ENCODE assay signal across 1 cellular context in the genomic region with DNA sequence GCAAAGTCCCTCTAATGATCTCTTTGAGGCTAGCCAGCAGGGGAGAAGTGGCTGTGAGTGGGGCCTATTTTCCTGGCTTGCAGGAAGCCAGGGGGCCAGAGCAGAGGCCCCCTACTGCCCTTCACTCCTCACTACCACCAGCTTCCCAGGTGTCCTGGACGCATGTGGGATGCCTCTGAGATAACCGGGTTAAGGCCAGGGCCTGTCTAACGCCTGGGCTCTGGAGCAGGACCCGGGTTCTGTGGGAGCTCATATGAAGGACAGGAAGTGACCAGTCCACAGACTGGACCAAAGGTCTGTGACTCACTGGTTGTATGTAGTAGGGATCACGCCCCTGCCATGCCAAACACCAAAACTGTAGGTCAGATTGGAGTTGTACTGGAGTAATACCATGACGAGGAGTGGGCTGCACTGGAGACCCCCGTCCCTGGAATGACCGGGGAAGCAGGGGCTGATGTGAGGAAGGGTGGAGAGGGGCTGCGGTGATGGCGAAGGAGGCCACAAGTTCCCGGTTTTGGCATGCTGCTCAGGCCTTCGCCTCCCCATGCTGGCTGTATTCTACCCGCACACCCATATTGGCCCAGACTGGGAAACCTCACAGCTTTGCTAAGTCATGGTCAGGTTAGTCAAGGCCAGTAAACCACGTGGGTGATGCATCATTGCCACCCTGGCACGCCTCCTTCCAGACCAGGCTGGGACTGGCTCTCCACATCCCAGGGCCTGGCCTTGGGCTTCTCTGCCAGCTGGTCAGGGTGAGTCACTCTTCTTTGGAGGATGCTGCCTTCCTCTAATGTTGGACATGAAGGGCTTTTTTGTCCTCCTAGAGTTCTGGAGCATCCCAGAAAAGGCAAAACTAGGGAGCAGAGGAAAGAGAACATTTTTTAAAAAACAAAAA.
A peak's percentile ranks its signal among the peaks of the same experiment; 100 is the strongest.
TF ChIP-seq lines count a peak whose summit lies in the region.

No MANE protein-coding gene starts in this region.

TF ChIP-seq in SK-N-SH, 30 proteins besides CTCF, POLR2A, EP300 and RAD21 (continued from another document):
- TF ChIP-seq, protein P1, sequence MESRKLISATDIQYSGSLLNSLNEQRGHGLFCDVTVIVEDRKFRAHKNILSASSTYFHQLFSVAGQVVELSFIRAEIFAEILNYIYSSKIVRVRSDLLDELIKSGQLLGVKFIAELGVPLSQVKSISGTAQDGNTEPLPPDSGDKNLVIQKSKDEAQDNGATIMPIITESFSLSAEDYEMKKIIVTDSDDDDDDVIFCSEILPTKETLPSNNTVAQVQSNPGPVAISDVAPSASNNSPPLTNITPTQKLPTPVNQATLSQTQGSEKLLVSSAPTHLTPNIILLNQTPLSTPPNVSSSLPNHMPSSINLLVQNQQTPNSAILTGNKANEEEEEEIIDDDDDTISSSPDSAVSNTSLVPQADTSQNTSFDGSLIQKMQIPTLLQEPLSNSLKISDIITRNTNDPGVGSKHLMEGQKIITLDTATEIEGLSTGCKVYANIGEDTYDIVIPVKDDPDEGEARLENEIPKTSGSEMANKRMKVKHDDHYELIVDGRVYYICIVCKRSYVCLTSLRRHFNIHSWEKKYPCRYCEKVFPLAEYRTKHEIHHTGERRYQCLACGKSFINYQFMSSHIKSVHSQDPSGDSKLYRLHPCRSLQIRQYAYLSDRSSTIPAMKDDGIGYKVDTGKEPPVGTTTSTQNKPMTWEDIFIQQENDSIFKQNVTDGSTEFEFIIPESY (IDR thresholded peaks at IDR 0.05; ENCODE audit: borderline replicate concordance, low read depth) = no peak
- TF ChIP-seq JUND (IDR thresholded peaks at IDR 0.05) (peak; percentile 83), RCOR1 (IDR thresholded peaks at IDR 0.05; ENCODE audit: low read length) (no peak), NFIC (IDR thresholded peaks at IDR 0.05; ENCODE audit: borderline replicate concordance) (peak; percentile 49; the same call in 1 of the 2 replicates), TCF12 (IDR thresholded peaks at IDR 0.05) (peak; percentile 74), FOSL2 (IDR thresholded peaks at IDR 0.05; ENCODE audit: borderline replicate concordance, low read depth) (peak; percentile 84), POLR2AphosphoS5 (IDR thresholded peaks at IDR 0.05; ENCODE audit: low read depth, low read length) (no peak), GABPA (IDR thresholded peaks at IDR 0.05; ENCODE audit: low read depth) (no peak)
- TF ChIP-seq, protein P2, sequence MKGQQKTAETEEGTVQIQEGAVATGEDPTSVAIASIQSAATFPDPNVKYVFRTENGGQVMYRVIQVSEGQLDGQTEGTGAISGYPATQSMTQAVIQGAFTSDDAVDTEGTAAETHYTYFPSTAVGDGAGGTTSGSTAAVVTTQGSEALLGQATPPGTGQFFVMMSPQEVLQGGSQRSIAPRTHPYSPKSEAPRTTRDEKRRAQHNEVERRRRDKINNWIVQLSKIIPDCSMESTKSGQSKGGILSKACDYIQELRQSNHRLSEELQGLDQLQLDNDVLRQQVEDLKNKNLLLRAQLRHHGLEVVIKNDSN (IDR thresholded peaks at IDR 0.05; ENCODE audit: borderline replicate concordance, low read depth) = peak; percentile 90
- TF ChIP-seq, protein P3, sequence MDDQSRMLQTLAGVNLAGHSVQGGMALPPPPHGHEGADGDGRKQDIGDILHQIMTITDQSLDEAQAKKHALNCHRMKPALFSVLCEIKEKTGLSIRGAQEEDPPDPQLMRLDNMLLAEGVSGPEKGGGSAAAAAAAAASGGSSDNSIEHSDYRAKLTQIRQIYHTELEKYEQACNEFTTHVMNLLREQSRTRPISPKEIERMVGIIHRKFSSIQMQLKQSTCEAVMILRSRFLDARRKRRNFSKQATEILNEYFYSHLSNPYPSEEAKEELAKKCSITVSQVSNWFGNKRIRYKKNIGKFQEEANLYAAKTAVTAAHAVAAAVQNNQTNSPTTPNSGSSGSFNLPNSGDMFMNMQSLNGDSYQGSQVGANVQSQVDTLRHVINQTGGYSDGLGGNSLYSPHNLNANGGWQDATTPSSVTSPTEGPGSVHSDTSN (IDR thresholded peaks at IDR 0.05) = peak; percentile 57; the same call in 1 of the 2 replicates
- TF ChIP-seq, protein P4, sequence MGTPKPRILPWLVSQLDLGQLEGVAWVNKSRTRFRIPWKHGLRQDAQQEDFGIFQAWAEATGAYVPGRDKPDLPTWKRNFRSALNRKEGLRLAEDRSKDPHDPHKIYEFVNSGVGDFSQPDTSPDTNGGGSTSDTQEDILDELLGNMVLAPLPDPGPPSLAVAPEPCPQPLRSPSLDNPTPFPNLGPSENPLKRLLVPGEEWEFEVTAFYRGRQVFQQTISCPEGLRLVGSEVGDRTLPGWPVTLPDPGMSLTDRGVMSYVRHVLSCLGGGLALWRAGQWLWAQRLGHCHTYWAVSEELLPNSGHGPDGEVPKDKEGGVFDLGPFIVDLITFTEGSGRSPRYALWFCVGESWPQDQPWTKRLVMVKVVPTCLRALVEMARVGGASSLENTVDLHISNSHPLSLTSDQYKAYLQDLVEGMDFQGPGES (IDR thresholded peaks at IDR 0.05; ENCODE audit: low read depth, low read length) = no peak
